In the genomic region with DNA sequence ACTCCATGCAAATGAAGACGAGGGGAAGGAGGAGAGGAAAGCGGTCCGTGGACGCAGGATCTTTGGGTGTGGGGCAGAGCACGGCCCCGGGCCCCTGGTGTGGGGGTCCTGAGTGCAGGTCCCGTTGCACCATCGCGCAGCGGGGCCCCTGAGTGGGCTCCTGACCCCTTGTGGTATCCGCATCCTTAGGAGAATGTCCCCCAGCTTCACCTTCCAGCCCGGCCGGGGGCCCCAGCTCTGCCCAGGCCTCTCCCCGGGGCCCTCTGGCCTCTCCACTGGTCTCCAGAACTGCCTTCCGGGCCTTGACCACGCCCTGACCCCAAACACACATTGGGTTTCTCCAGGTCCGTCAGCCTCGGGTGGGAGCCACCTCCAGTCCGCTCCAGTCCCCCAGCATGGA, we compare ENCODE assay signal across 1 cellular context.
TF ChIP-seq lines count a peak whose summit lies in the region.

No MANE protein-coding gene starts in this region.

TF ChIP-seq in H1, 55 proteins besides CTCF, POLR2A, EP300 and RAD21:
- no peak for TF ChIP-seq SIRT6 (IDR thresholded peaks at IDR 0.05; ENCODE audit: low read length)
- TF ChIP-seq, protein P1, sequence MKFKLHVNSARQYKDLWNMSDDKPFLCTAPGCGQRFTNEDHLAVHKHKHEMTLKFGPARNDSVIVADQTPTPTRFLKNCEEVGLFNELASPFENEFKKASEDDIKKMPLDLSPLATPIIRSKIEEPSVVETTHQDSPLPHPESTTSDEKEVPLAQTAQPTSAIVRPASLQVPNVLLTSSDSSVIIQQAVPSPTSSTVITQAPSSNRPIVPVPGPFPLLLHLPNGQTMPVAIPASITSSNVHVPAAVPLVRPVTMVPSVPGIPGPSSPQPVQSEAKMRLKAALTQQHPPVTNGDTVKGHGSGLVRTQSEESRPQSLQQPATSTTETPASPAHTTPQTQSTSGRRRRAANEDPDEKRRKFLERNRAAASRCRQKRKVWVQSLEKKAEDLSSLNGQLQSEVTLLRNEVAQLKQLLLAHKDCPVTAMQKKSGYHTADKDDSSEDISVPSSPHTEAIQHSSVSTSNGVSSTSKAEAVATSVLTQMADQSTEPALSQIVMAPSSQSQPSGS (IDR thresholded peaks at IDR 0.05; ENCODE audit: low read length): no peak
- TF ChIP-seq NANOG (IDR thresholded peaks at IDR 0.05; ENCODE audit: insufficient read depth, low read depth, low read length, poor library complexity, severe bottlenecking): no peak
- no peak for TF ChIP-seq CHD1 (IDR thresholded peaks at IDR 0.05; ENCODE audit: low read depth, low read length)
- TF ChIP-seq POLR2AphosphoS5 (IDR thresholded peaks at IDR 0.05; ENCODE audit: low read depth, low read length): no peak
- TF ChIP-seq SP1 (IDR thresholded peaks at IDR 0.05; ENCODE audit: low read depth, low read length): no peak
- no peak for TF ChIP-seq FOSL1 (IDR thresholded peaks at IDR 0.05; ENCODE audit: insufficient read depth, low read depth, low read length)
- no peak for TF ChIP-seq CTBP2 (IDR thresholded peaks at IDR 0.05; ENCODE audit: borderline replicate concordance, insufficient read depth, insufficient read length, low read length)
- no peak for TF ChIP-seq SP2 (IDR thresholded peaks at IDR 0.05; ENCODE audit: low read length)
- no peak for TF ChIP-seq HDAC2 (IDR thresholded peaks at IDR 0.05; ENCODE audit: borderline replicate concordance in 1 of 2, low read depth in 2 of 2, low read length in 2 of 2)
- TF ChIP-seq CBX8 (IDR thresholded peaks at IDR 0.05; ENCODE audit: borderline replicate concordance, low read depth, low read length): no peak
- no peak for TF ChIP-seq CHD2 (IDR thresholded peaks at IDR 0.05; ENCODE audit: low read length)
- no peak for TF ChIP-seq RXRA (IDR thresholded peaks at IDR 0.05; ENCODE audit: insufficient read depth, low read depth, low read length)
- TF ChIP-seq SIX5 (IDR thresholded peaks at IDR 0.05; ENCODE audit: low read depth, low read length): no peak
- no peak for TF ChIP-seq MAFK (IDR thresholded peaks at IDR 0.05; ENCODE audit: low read depth, low read length)
- no peak for TF ChIP-seq RFX5 (IDR thresholded peaks at IDR 0.05; ENCODE audit: borderline replicate concordance, low read depth, low read length)
- TF ChIP-seq JUN (IDR thresholded peaks at IDR 0.05; ENCODE audit: low read depth, low read length): no peak
- TF ChIP-seq CREB1 (IDR thresholded peaks at IDR 0.05): no peak
- TF ChIP-seq, protein P2, sequence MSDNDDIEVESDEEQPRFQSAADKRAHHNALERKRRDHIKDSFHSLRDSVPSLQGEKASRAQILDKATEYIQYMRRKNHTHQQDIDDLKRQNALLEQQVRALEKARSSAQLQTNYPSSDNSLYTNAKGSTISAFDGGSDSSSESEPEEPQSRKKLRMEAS (IDR thresholded peaks at IDR 0.05): no peak
